In genomic region chr13:75760182-75760981, GRCh38 we compare ENCODE assay signal across 8 cellular contexts.
A peak's percentile ranks its signal among the peaks of the same experiment; 100 is the strongest.
DNase-seq lines count a peak whose midpoint lies in the region; ATAC-seq and TF ChIP-seq lines count a peak whose summit lies in the region.

No MANE protein-coding gene starts in this region.

- in situ Hi-C loops in gastrocnemius medialis (cut with MboI; ENCODE audit: low sequenced_read_pairs in 4 of 4): no loop called here

- TF ChIP-seq POLR2A in gastrocnemius medialis (IDR thresholded peaks at IDR 0.05): peak; percentile 57 to 89

- intact Hi-C loops in gastrocnemius medialis (cut with DNase I; ENCODE audit: low total_unique reads): loop anchor here (5.0 to 10.0 kb wide), 3 partner anchors 42 to 306 kb away; no protein-coding TSS in a partner anchor

- H3K36me3 ChIP-seq in SJCRH30: no peaks in the 10 kb centered on the region
- no peaks in the 10 kb centered on the region for H3K36me3 ChIP-seq in gastrocnemius medialis

- 0 out of 2 replicates have a peak, but pooled peaks cover 4% of the 10 kb centered on the region for H3K4me1 ChIP-seq in SJCRH30
- H3K4me1 ChIP-seq in gastrocnemius medialis: peaks cover 17 to 21% of the 10 kb centered on the region in 2 donors

- no peaks in the 10 kb centered on the region for H3K9me3 ChIP-seq in AG04450 (ENCODE audit: control insufficient read depth, insufficient read depth, low read length)
- 0 out of 2 replicates have a peak, but pooled peaks cover 4% of the 10 kb centered on the region for H3K9me3 ChIP-seq in SJCRH30 (replicated peaks)
- H3K9me3 ChIP-seq in gastrocnemius medialis: no peaks in the 10 kb centered on the region

- H3K27ac ChIP-seq in AG04450 (ENCODE audit: low read depth, low read length) (no peak overlapping the region), SJCRH30 (no peak overlapping the region), gastrocnemius medialis (peak overlapping the region; percentile 84 to 92 (median 88))

- POLR2A ChIA-PET in AG04450 (lab: Yijun Ruan, JAX): interaction anchor here (1.4 kb wide), 1 partner anchor 11 kb away, joined by 3 read pairs; no protein-coding TSS in a partner anchor

- CTCF ChIA-PET in AG04450 (lab: Charles Lee): interaction anchor here (0.6 to 2.5 kb wide), 6 partner anchors 8 to 1981 kb away, joined by 3 to 13 read pairs (median 4); no protein-coding TSS in a partner anchor

- ATAC-seq in GM18907 (IDR thresholded peaks at IDR 0.05; ENCODE audit: unreplicated experiment) (peak; percentile 69), HG03460 (IDR thresholded peaks at IDR 0.05; ENCODE audit: unreplicated experiment) (peak; percentile 47), gastrocnemius medialis (peak; percentile 88 to 92)

- no peaks in the 10 kb centered on the region for H3K27me3 ChIP-seq in AG04450 (ENCODE audit: control insufficient read depth, insufficient read depth, low read length)
- no peaks in the 10 kb centered on the region for H3K27me3 ChIP-seq in SJCRH30
- no peaks in the 10 kb centered on the region for H3K27me3 ChIP-seq in gastrocnemius medialis

- TF ChIP-seq CTCF in AG04450 (IDR thresholded peaks at IDR 0.05; ENCODE audit: low read depth, low read length) (peak; percentile 31), gastrocnemius medialis (IDR thresholded peaks at IDR 0.05 in 4 of 5, conservative IDR thresholded peaks at IDR 0.05 in 1 of 5) (peak in 4 of 5 experiments; percentile 18 to 35 (median 26))

- DNase-seq in AG04450 (ENCODE audit: low read depth, low spot score): no peak
- DNase-seq in SJCRH30: peak; percentile 4 to 41
- DNase-seq in glomerular visceral epithelial cell (ENCODE audit: extremely low spot score): peak; percentile 37
- DNase-seq in gastrocnemius medialis: peak; percentile 66 to 71
- DNase-seq in SK-N-DZ (ENCODE audit: low spot score): no peak
- DNase-seq in islet precursor cell: no peak

- H3K4me3 ChIP-seq in AG04450 (ENCODE audit: low read depth, low read length): peak overlapping the region; percentile 18; the same call in 1 of the 2 replicates
- H3K4me3 ChIP-seq in SJCRH30: no peak overlapping the region
- H3K4me3 ChIP-seq in gastrocnemius medialis: peak overlapping the region; percentile 51 to 60 (median 56)

Comparison
In these comparisons a context has a peak if more than half of its experiments do, and no peak if none do; other contexts are left out.
1. DNase-seq: peak in SJCRH30 (2 of 2), glomerular visceral epithelial cell (single experiment) and gastrocnemius medialis (2 of 2); none in AG04450 (single experiment), SK-N-DZ (single experiment) and islet precursor cell (single experiment).
2. H3K27ac ChIP-seq: peak in gastrocnemius medialis (4 of 4); none in AG04450 (single experiment) and SJCRH30 (single experiment).
3. Peak in every context shown above with its lines, with median percentiles within 50 percentile points of each other: ATAC-seq.